ENCODE assay signal across 1 cellular context in the genomic region with DNA sequence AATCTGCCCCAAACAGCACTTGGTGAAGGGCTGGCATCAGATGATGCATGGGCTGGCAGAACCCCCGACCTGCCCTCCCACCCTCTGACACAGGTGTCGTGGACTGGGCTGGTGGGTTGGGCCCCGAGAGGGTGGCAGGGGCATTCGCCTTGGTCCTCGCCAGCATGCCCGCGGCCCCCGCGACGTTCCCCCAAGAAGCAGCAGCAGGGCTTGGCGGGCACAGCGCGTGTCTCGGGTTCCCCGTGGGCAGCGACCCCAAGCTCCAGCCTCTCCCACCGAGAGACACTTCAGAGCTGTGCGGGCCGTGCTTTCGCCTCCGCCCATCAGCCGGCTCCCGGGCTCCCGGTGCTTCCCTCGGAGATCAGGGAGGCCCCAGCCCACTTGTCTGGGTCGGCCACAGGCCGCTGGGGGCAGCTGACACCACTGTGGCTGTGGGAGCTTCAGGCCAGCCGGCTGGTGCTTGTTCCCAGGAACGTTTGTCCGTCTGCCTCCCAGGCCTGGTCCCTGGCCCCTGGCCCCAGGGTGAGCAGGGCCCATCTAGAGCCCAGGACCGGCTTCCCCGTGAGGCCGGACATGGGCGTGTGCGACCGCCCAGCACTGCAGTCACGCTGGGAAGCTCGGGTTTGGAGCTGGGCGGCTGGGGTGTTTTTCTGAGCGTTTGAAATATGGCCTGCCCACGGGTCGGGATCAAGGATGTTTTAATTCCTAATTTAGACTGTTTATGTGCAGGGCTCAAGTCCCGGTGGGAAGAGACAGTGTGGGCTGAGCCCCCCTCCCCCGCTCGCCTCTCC.
TF ChIP-seq lines count a peak whose summit lies in the region.

No MANE protein-coding gene starts in this region.

TF ChIP-seq in GM23338, 12 proteins besides CTCF, POLR2A, EP300 and RAD21:
- TF ChIP-seq POLR2AphosphoS5 (IDR thresholded peaks at IDR 0.05; ENCODE audit: low read depth), result no peak
- no peak for TF ChIP-seq ETS1 (IDR thresholded peaks at IDR 0.05)
- TF ChIP-seq EZH2phosphoT487 (IDR thresholded peaks at IDR 0.05; ENCODE audit: unreplicated experiment), result no peak
- TF ChIP-seq STAT1 (IDR thresholded peaks at IDR 0.05; ENCODE audit: unreplicated experiment), result no peak
- TF ChIP-seq ZNF114 (CRISPR knock-in tag; IDR thresholded peaks at IDR 0.05), result no peak
- no peak for TF ChIP-seq ZNF331 (CRISPR knock-in tag; IDR thresholded peaks at IDR 0.05; ENCODE audit: low read depth)
- TF ChIP-seq, protein P1, sequence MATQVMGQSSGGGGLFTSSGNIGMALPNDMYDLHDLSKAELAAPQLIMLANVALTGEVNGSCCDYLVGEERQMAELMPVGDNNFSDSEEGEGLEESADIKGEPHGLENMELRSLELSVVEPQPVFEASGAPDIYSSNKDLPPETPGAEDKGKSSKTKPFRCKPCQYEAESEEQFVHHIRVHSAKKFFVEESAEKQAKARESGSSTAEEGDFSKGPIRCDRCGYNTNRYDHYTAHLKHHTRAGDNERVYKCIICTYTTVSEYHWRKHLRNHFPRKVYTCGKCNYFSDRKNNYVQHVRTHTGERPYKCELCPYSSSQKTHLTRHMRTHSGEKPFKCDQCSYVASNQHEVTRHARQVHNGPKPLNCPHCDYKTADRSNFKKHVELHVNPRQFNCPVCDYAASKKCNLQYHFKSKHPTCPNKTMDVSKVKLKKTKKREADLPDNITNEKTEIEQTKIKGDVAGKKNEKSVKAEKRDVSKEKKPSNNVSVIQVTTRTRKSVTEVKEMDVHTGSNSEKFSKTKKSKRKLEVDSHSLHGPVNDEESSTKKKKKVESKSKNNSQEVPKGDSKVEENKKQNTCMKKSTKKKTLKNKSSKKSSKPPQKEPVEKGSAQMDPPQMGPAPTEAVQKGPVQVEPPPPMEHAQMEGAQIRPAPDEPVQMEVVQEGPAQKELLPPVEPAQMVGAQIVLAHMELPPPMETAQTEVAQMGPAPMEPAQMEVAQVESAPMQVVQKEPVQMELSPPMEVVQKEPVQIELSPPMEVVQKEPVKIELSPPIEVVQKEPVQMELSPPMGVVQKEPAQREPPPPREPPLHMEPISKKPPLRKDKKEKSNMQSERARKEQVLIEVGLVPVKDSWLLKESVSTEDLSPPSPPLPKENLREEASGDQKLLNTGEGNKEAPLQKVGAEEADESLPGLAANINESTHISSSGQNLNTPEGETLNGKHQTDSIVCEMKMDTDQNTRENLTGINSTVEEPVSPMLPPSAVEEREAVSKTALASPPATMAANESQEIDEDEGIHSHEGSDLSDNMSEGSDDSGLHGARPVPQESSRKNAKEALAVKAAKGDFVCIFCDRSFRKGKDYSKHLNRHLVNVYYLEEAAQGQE (IDR thresholded peaks at IDR 0.05; ENCODE audit: unreplicated experiment), result no peak
- TF ChIP-seq EZH2 (IDR thresholded peaks at IDR 0.05; ENCODE audit: low read depth, unreplicated experiment), result no peak
